22 cellular contexts compared by ENCODE assay signal in the genomic region with DNA sequence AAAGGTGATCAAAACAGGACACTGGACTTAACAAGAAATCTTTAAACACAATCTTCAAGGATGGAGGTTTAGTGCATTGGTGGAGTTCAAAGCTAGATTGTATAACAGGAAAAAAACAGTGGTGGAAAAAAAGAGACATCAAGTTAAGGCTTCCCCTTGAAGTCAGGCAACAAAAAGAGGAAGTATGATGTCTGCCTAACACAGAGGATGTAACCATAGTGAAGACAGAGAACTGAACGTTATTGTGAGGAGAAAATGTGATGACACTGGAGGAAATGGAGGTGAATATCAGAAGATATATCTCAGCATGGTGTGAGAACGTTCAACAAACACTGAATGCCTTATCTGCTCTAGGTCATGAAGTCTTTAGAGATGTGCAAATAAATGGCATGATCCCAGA.
"Had no signal": no experiment of that assay in that cellular context is flagged by ENCODE, and none has a peak within 500 bp of the region (broad histone marks: within the 10 kb centered on the region; RNA-seq: fewer than 3 reads in every experiment).

No MANE protein-coding gene starts in this region.

- H3K27me3 ChIP-seq: body of pancreas had no signal

- H3K4me3 Mint-ChIP-seq: activated CD4-positive, alpha-beta memory T cell treated with anti-CD3 and anti-CD28 coated beads, Interleukin-2, amount 10 ng/mL, durations not matched to agents 7 days and 5 days; naive thymus-derived CD4-positive, alpha-beta T cell; neural crest cell; type B pancreatic cell had no signal

- H3K36me3 Mint-ChIP-seq: naive thymus-derived CD4-positive, alpha-beta T cell; type B pancreatic cell had no signal

- H3K4me3 ChIP-seq: body of pancreas, heart right ventricle, lung, smooth muscle cell, thoracic aorta had no signal

- H3K4me1 Mint-ChIP-seq: activated CD4-positive, alpha-beta memory T cell treated with anti-CD3 and anti-CD28 coated beads, Interleukin-2, amount 10 ng/mL, durations not matched to agents 7 days and 5 days; neural crest cell had no signal

- H3K27me3 Mint-ChIP-seq: activated CD4-positive, alpha-beta memory T cell treated with anti-CD3 and anti-CD28 coated beads, Interleukin-2, amount 10 ng/mL, durations not matched to agents 7 days and 5 days; naive thymus-derived CD4-positive, alpha-beta T cell; type B pancreatic cell had no signal

- H3K9me3 Mint-ChIP-seq: activated CD4-positive, alpha-beta memory T cell treated with anti-CD3 and anti-CD28 coated beads, Interleukin-2, amount 10 ng/mL, durations not matched to agents 7 days and 5 days; type B pancreatic cell had no signal

- H3K27ac ChIP-seq: body of pancreas, heart right ventricle, thoracic aorta had no signal

- DNase-seq: activated CD4-positive, alpha-beta memory T cell treated with anti-CD3 and anti-CD28 coated beads, Interleukin-2, amount 10 ng/mL, durations not matched to agents 7 days and 5 days; activated CD4-positive, alpha-beta T cell treated with anti-CD3 and anti-CD28 coated beads for 4 hours; activated CD4-positive, CD25-positive, alpha-beta regulatory T cell; activated effector memory CD4-positive, alpha-beta T cell treated with anti-CD3 and anti-CD28 coated beads, Interleukin-2, amount 50 U/mL, for 16 hours; activated naive CD4-positive, alpha-beta T cell treated with anti-CD3 and anti-CD28 coated beads, Interleukin-2, amount 50 U/mL, for 16 hours; anterior cingulate cortex; body of pancreas; effector CD4-positive, alpha-beta T cell; erythroblast; foreskin fibroblast; heart right ventricle; kidney; stimulated activated CD4-positive, alpha-beta T cell treated with anti-CD3 and anti-CD28 coated beads, Interleukin-15, amount 100 ng/mL, for 24 hours; stimulated activated CD4-positive, alpha-beta T cell treated with anti-CD3 and anti-CD28 coated beads, Interleukin-2, amount 100 ng/mL, for 48 hours; stimulated activated naive CD4-positive, alpha-beta T cell treated with Interleukin-2 at 50 U/mL for 16 hours; T-helper 1 cell had no signal

- H3K27ac Mint-ChIP-seq: activated CD4-positive, alpha-beta memory T cell treated with anti-CD3 and anti-CD28 coated beads, Interleukin-2, amount 10 ng/mL, durations not matched to agents 7 days and 5 days; naive thymus-derived CD4-positive, alpha-beta T cell; type B pancreatic cell had no signal
